Comparison of ENCODE assay signal across 12 cellular contexts in the genomic region with DNA sequence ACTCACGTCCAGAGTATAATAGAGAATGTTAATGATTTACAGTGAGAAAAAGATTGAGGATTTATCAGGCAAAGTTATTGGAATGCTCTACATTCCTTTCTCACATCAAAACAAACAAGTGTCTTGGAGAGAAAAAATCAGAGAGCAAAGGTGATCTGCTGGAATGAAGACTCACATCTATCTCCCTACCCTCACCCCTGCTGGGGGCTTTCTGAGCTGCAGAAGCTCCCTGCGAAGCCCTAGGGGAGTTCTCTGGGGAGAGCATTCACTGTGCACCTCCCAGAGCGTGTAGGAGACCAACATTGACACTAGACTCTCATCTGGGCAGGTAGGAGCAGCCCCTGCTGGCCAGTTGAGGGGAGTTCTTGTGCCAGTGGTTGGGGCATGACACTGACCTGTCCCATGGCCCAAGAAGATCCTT.
DNase-seq lines count a peak whose midpoint lies in the region; ATAC-seq and TF ChIP-seq lines count a peak whose summit lies in the region.
"Had no signal": no experiment of that assay in that cellular context is flagged by ENCODE, and none has a peak within 500 bp of the region (broad histone marks: within the 10 kb centered on the region; RNA-seq: fewer than 3 reads in every experiment).

No MANE protein-coding gene starts in this region.

- peaks cover 6% of the 10 kb centered on the region for H3K27me3 Mint-ChIP-seq in GM23338 (ENCODE audit: insufficient read depth, low read depth, poor library complexity)

- no peaks in the 10 kb centered on the region for H3K79me2 ChIP-seq in GM23338 (replicated peaks; ENCODE audit: insufficient read depth)

- no peaks in the 10 kb centered on the region for H3K36me3 Mint-ChIP-seq in GM23338 (ENCODE audit: low read depth)
- H3K36me3 Mint-ChIP-seq: activated naive CD8-positive, alpha-beta T cell had no signal

- no peak overlapping the region for H3K4me2 ChIP-seq in GM23338

- ATAC-seq in GM23338 (peak; percentile 79), left lobe of liver (peak; percentile 52), left ventricle myocardium superior (no peak), Right ventricle myocardium superior (ENCODE audit: poor library complexity) (no peak)
- ATAC-seq: right cardiac atrium had no signal

- no peak overlapping the region for H3K4me3 ChIP-seq in GM23338
- H3K4me3 ChIP-seq in ovary = no peak overlapping the region

- no peak overlapping the region for H3K4me3 Mint-ChIP-seq in GM23338
- H3K4me3 Mint-ChIP-seq: activated naive CD8-positive, alpha-beta T cell had no signal

- H4K20me1 ChIP-seq in GM23338 (replicated peaks; ENCODE audit: insufficient read depth) = no peaks in the 10 kb centered on the region

- peaks cover 2% of the 10 kb centered on the region; the same call in 2 of the 3 replicates for H3K4me1 Mint-ChIP-seq in GM23338

- no peak overlapping the region for H2AFZ ChIP-seq in GM23338

- WGBS in ovary, 3 donors = 42 to 53% (median 48%) methylated on average over 3 of the region's 3 CpGs

- H3K9me3 Mint-ChIP-seq in GM23338 = peaks cover 3% of the 10 kb centered on the region; the same call in 1 of the 3 replicates

- no peaks in the 10 kb centered on the region for H3F3A ChIP-seq in GM23338 (replicated peaks; ENCODE audit: low read depth)

- H3K9me2 ChIP-seq in GM23338 (ENCODE audit: insufficient read depth) = no peaks in the 10 kb centered on the region

- DNase-seq in GM23338 (ENCODE audit: low spot score) (peak; percentile 31), M059J (ENCODE audit: low read depth) (peak; percentile 31), left lobe of liver (ENCODE audit: low spot score) (no peak), left ventricle myocardium superior (no peak), ovary (no peak), T1000 (lab: John Stamatoyannopoulos, UW) (no peak), Right ventricle myocardium superior (no peak)
- DNase-seq: effector memory CD4-positive, alpha-beta T cell; Karpas-422; right cardiac atrium had no signal

- TF ChIP-seq CTCF in GM12872 (IDR thresholded peaks at IDR 0.05; ENCODE audit: insufficient read depth, low read depth, low read length) (peak; percentile 73), GM23338 (conservative IDR thresholded peaks at IDR 0.05; ENCODE audit: low read depth in 2 of 2) (peak; percentile 47 to 57), ovary (IDR thresholded peaks at IDR 0.05) (no peak)

- no peak for TF ChIP-seq POLR2A in ovary (IDR thresholded peaks at IDR 0.05)

- H3K9me3 ChIP-seq in ovary = no peaks in the 10 kb centered on the region

- TF ChIP-seq EP300 in ovary (IDR thresholded peaks at IDR 0.05) = no peak

- H3K4me1 ChIP-seq in GM23338 (ENCODE audit: insufficient read depth) = no peaks in the 10 kb centered on the region
- H3K4me1 ChIP-seq in ovary (ENCODE audit: insufficient read depth) = peaks cover 1% of the 10 kb centered on the region

- H3K27ac Mint-ChIP-seq in GM23338 = no peak overlapping the region
- H3K27ac Mint-ChIP-seq: activated naive CD8-positive, alpha-beta T cell had no signal

- intact Hi-C loops in left ventricle myocardium superior (cut with micrococcal nuclease) = no loop called here
- intact Hi-C loops in ovary (cut with DNase I) = no loop called here
- intact Hi-C loops in Right ventricle myocardium superior (cut with DNase I) = no loop called here

- H3K27ac ChIP-seq in GM23338 (ENCODE audit: low read depth) (no peak overlapping the region), ovary (no peak overlapping the region)

- H3K27me3 ChIP-seq in GM23338 (ENCODE audit: insufficient read depth) (no peaks in the 10 kb centered on the region), ovary (no peaks in the 10 kb centered on the region)

- no peaks in the 10 kb centered on the region for H3K36me3 ChIP-seq in GM23338 (ENCODE audit: insufficient read depth)
- H3K36me3 ChIP-seq in ovary = no peaks in the 10 kb centered on the region

TF ChIP-seq in GM23338, 12 proteins besides CTCF, POLR2A, EP300 and RAD21:
- TF ChIP-seq CREB1 (CRISPR knock-in tag; IDR thresholded peaks at IDR 0.05; ENCODE audit: low read depth) = no peak
- TF ChIP-seq EZH2phosphoT487 (IDR thresholded peaks at IDR 0.05; ENCODE audit: unreplicated experiment) = no peak
- TF ChIP-seq, protein P1, sequence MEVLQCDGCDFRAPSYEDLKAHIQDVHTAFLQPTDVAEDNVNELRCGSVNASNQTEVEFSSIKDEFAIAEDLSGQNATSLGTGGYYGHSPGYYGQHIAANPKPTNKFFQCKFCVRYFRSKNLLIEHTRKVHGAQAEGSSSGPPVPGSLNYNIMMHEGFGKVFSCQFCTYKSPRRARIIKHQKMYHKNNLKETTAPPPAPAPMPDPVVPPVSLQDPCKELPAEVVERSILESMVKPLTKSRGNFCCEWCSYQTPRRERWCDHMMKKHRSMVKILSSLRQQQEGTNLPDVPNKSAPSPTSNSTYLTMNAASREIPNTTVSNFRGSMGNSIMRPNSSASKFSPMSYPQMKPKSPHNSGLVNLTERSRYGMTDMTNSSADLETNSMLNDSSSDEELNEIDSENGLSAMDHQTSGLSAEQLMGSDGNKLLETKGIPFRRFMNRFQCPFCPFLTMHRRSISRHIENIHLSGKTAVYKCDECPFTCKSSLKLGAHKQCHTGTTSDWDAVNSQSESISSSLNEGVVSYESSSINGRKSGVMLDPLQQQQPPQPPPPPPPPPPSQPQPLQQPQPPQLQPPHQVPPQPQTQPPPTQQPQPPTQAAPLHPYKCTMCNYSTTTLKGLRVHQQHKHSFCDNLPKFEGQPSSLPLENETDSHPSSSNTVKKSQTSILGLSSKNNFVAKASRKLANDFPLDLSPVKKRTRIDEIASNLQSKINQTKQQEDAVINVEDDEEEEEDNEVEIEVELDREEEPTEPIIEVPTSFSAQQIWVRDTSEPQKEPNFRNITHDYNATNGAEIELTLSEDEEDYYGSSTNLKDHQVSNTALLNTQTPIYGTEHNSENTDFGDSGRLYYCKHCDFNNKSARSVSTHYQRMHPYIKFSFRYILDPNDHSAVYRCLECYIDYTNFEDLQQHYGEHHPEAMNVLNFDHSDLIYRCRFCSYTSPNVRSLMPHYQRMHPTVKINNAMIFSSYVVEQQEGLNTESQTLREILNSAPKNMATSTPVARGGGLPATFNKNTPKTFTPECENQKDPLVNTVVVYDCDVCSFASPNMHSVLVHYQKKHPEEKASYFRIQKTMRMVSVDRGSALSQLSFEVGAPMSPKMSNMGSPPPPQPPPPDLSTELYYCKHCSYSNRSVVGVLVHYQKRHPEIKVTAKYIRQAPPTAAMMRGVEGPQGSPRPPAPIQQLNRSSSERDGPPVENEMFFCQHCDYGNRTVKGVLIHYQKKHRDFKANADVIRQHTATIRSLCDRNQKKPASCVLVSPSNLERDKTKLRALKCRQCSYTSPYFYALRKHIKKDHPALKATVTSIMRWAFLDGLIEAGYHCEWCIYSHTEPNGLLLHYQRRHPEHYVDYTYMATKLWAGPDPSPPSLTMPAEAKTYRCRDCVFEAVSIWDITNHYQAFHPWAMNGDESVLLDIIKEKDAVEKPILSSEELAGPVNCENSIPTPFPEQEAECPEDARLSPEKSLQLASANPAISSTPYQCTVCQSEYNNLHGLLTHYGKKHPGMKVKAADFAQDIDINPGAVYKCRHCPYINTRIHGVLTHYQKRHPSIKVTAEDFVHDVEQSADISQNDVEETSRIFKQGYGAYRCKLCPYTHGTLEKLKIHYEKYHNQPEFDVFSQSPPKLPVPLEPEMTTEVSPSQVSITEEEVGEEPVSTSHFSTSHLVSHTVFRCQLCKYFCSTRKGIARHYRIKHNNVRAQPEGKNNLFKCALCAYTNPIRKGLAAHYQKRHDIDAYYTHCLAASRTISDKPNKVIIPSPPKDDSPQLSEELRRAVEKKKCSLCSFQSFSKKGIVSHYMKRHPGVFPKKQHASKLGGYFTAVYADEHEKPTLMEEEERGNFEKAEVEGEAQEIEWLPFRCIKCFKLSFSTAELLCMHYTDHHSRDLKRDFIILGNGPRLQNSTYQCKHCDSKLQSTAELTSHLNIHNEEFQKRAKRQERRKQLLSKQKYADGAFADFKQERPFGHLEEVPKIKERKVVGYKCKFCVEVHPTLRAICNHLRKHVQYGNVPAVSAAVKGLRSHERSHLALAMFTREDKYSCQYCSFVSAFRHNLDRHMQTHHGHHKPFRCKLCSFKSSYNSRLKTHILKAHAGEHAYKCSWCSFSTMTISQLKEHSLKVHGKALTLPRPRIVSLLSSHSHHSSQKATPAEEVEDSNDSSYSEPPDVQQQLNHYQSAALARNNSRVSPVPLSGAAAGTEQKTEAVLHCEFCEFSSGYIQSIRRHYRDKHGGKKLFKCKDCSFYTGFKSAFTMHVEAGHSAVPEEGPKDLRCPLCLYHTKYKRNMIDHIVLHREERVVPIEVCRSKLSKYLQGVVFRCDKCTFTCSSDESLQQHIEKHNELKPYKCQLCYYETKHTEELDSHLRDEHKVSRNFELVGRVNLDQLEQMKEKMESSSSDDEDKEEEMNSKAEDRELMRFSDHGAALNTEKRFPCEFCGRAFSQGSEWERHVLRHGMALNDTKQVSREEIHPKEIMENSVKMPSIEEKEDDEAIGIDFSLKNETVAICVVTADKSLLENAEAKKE (CRISPR knock-in tag; IDR thresholded peaks at IDR 0.05) = no peak
- no peak for TF ChIP-seq POLR2AphosphoS5 (IDR thresholded peaks at IDR 0.05; ENCODE audit: low read depth)
- TF ChIP-seq ZNF331 (CRISPR knock-in tag; IDR thresholded peaks at IDR 0.05; ENCODE audit: low read depth) = no peak
- TF ChIP-seq, protein P2, sequence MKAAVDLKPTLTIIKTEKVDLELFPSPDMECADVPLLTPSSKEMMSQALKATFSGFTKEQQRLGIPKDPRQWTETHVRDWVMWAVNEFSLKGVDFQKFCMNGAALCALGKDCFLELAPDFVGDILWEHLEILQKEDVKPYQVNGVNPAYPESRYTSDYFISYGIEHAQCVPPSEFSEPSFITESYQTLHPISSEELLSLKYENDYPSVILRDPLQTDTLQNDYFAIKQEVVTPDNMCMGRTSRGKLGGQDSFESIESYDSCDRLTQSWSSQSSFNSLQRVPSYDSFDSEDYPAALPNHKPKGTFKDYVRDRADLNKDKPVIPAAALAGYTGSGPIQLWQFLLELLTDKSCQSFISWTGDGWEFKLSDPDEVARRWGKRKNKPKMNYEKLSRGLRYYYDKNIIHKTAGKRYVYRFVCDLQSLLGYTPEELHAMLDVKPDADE (IDR thresholded peaks at IDR 0.05) = no peak

Comparison
In these comparisons a context has a peak if more than half of its experiments do, and no peak if none do; other contexts are left out.
1. CTCF ChIP-seq: peak in GM12872 (single experiment) and GM23338 (2 of 2); none in ovary (0 of 3).
2. ATAC-seq: peak in GM23338 (single experiment) and left lobe of liver (single experiment); none in left ventricle myocardium superior (single experiment) and Right ventricle myocardium superior (single experiment).
3. DNase-seq: peak in GM23338 (single experiment) and M059J (single experiment); none in left lobe of liver (single experiment), left ventricle myocardium superior (single experiment), ovary (0 of 5), T1000 (single experiment) and Right ventricle myocardium superior (single experiment).